8 cellular contexts compared by ENCODE assay signal in genomic region chr9:112925058-112925641, GRCh38. TPM values are rescaled to one million over a fixed set of nuclear protein-coding genes. Genes with fewer than 3 reads are reported as not detected.
DNase-seq lines count a peak whose midpoint lies in the region; ATAC-seq lines count a peak whose summit lies in the region.

No MANE protein-coding gene starts in this region.

- H3K9me3 Mint-ChIP-seq in activated T-helper 17 cell treated with anti-CD3 and anti-CD28 coated beads, Interleukin-2, amount 50 U/mL, for 72 hours: no peaks in the 10 kb centered on the region

- no peak overlapping the region for H3K27ac Mint-ChIP-seq in activated T-helper 17 cell treated with anti-CD3 and anti-CD28 coated beads, Interleukin-2, amount 50 U/mL, for 72 hours

- H3K4me1 Mint-ChIP-seq in activated T-helper 17 cell treated with anti-CD3 and anti-CD28 coated beads, Interleukin-2, amount 50 U/mL, for 72 hours: no peaks in the 10 kb centered on the region

- H3K4me3 Mint-ChIP-seq in activated T-helper 17 cell treated with anti-CD3 and anti-CD28 coated beads, Interleukin-2, amount 50 U/mL, for 72 hours: no peak overlapping the region

- no peaks in the 10 kb centered on the region for H3K36me3 Mint-ChIP-seq in activated T-helper 17 cell treated with anti-CD3 and anti-CD28 coated beads, Interleukin-2, amount 50 U/mL, for 72 hours (ENCODE audit: low read depth)

- ATAC-seq in activated T-helper 17 cell treated with anti-CD3 and anti-CD28 coated beads, Interleukin-2, amount 50 U/mL, for 72 hours (replicated peaks): peak; percentile 40
- ATAC-seq in GM18520 (IDR thresholded peaks at IDR 0.05; ENCODE audit: unreplicated experiment): no peak

- DNase-seq in A172 (ENCODE audit: low spot score) (peak; percentile 44), GM04504 (ENCODE audit: low read depth) (peak; percentile 13), NCI-H2081 treated with DMSO at 0.1 percent for 48 hours (lab: John Stamatoyannopoulos, UW) (peak; percentile 10), left kidney (ENCODE audit: low read depth, low spot score) (peak; percentile 51), amniotic stem cell (lab: John Stamatoyannopoulos, UW) (no peak), UCSD-AML1 (lab: John Stamatoyannopoulos, UW; ENCODE audit: unreplicated experiment) (no peak)

- H3K27me3 Mint-ChIP-seq in activated T-helper 17 cell treated with anti-CD3 and anti-CD28 coated beads, Interleukin-2, amount 50 U/mL, for 72 hours: peaks cover 20% of the 10 kb centered on the region

RNA-seq across cellular contexts. Expression of gene SLC46A2, which starts 34.5 kb away (rescaled TPM):
- total RNA-seq in A172 (2014; rRNA removed; shearing (Covaris generic)): not detected in 2 replicates
- total RNA-seq in activated T-helper 17 cell treated with anti-CD3 and anti-CD28 coated beads, Interleukin-2, amount 50 U/mL, for 72 hours: not detected

Comparison
In these comparisons a context has a peak if more than half of its experiments do, and no peak if none do; other contexts are left out.
1. DNase-seq: peak in A172 (single experiment), GM04504 (single experiment), NCI-H2081 treated with DMSO at 0.1 percent for 48 hours (single experiment) and left kidney (single experiment); none in amniotic stem cell (single experiment) and UCSD-AML1 (single experiment).